Comparison of ENCODE assay signal across 8 cellular contexts in the genomic region with DNA sequence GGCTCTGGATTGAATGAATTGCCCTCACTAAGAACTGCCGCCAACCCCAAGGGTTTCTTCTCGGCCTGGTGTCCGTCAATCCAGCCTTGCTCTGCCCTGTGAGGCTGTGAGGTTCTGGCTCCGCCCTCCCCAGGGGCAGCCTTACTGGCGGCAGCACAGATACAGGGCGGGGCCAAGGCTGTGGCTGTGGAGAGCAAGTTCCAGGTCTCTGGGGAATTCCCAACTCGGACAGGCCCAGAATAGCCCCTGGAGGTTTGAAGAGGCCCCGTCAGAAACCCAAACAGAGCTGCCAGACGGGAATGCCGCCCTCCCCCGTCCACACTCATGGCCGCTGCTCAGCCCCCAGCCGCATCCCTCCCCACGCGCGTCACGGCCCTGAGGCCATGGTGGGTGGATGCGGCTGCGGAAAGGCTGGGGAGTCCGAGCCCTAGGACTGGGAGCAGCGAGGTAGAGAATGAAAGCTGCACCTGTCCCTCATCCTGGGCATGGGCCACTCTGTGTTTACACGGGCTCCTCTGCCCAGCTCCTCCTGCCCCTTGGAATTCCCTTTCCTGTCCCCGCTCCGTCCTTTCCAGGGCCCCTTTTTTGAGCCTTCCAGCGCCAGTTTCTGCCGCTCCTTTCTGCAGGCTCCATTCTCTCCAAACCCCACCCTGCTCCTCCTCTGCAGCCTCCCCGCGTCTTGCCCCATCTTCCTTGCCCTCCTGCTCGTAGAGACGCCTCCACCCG. TPM values are rescaled to one million over a fixed set of nuclear protein-coding genes. Genes with fewer than 3 reads are reported as not detected.
DNase-seq lines count a peak whose midpoint lies in the region; ATAC-seq, FAIRE-seq and TF ChIP-seq lines count a peak whose summit lies in the region.

No MANE protein-coding gene starts in this region.

- FAIRE-seq in pancreas (lab: Jason Lieb, UNC): peak; percentile 96

- no peak for TF ChIP-seq CTCF in ascending aorta (IDR thresholded peaks at IDR 0.05)
- no peak for TF ChIP-seq CTCF in left ventricle myocardium inferior (IDR thresholded peaks at IDR 0.05; ENCODE audit: borderline replicate concordance)
- TF ChIP-seq CTCF in pancreas (IDR thresholded peaks at IDR 0.05): no peak

- no peaks in the 10 kb centered on the region for H3K27me3 ChIP-seq in ascending aorta
- H3K27me3 ChIP-seq in left ventricle myocardium inferior (ENCODE audit: low read depth): no peaks in the 10 kb centered on the region
- H3K27me3 ChIP-seq in pancreas: no peaks in the 10 kb centered on the region

- H3K4me1 ChIP-seq in ascending aorta (peaks cover 18 to 54% of the 10 kb centered on the region in 2 donors), left ventricle myocardium inferior (peaks cover 86% of the 10 kb centered on the region), pancreas (peaks cover 0 to 20% (median 0%) of the 10 kb centered on the region in 3 donors)

- peak; percentile 28 for ATAC-seq in GM21528 (IDR thresholded peaks at IDR 0.05; ENCODE audit: low FRiP score, unreplicated experiment)
- peak; percentile 82 for ATAC-seq in SK-N-SH treated with all-trans-retinoic acid at 6 μM for 48 hours
- peak; percentile 70 to 78 (median 76) for ATAC-seq in pancreas
- no peak for ATAC-seq in GM18520 (IDR thresholded peaks at IDR 0.05; ENCODE audit: unreplicated experiment)

- H3K36me3 ChIP-seq in ascending aorta (peaks cover 14 to 19% of the 10 kb centered on the region in 2 donors), left ventricle myocardium inferior (peaks cover 24% of the 10 kb centered on the region), pancreas (no peaks in the 10 kb centered on the region)

- DNase-seq in CD1c-positive myeloid dendritic cell (ENCODE audit: extremely low spot score) (peak; percentile 89), NAMALWA (ENCODE audit: low spot score) (peak; percentile 83), ascending aorta (ENCODE audit: low spot score in 2 of 2) (peak; percentile 97 to 99), left ventricle myocardium inferior (peak; percentile 97), pancreas (peak; percentile 90 to 98 (median 97))

- peak overlapping the region; percentile 88 to 94 for H3K27ac ChIP-seq in ascending aorta
- peak overlapping the region; percentile 97 for H3K27ac ChIP-seq in left ventricle myocardium inferior (replicated peaks)
- H3K27ac ChIP-seq in pancreas: peak overlapping the region; percentile 62 to 87 (median 80)

- H3K9me3 ChIP-seq in ascending aorta: no peaks in the 10 kb centered on the region
- no peaks in the 10 kb centered on the region for H3K9me3 ChIP-seq in left ventricle myocardium inferior (replicated peaks)
- H3K9me3 ChIP-seq in pancreas: no peaks in the 10 kb centered on the region

- WGBS in pancreas, 2 donors: 0 to 1% methylated on average over 27 to 31 of the region's 31 CpGs

- H3K4me3 ChIP-seq in ascending aorta (peak overlapping the region; percentile 66 to 70), left ventricle myocardium inferior (peak overlapping the region; percentile 75), pancreas (peak overlapping the region; percentile 18 to 52 (median 36))

- intact Hi-C loops in ascending aorta (cut with DNase I) (loop anchor here (10.0 kb wide), 1 partner anchor 563 kb away; a partner anchor contains a TSS), left ventricle myocardium inferior (cut with micrococcal nuclease) (no loop called here), pancreas (cut with DNase I) (no loop called here)

TF ChIP-seq in SK-N-SH treated with all-trans-retinoic acid at 6 μM for 48 hours, 23 proteins besides CTCF, POLR2A, EP300 and RAD21:
- TF ChIP-seq ZNF70 (CRISPR knock-in tag; IDR thresholded peaks at IDR 0.05): no peak
- TF ChIP-seq ARNTL (CRISPR knock-in tag; IDR thresholded peaks at IDR 0.05; ENCODE audit: borderline replicate concordance, low read depth): no peak
- no peak for TF ChIP-seq OSR1 (CRISPR knock-in tag; IDR thresholded peaks at IDR 0.05)
- TF ChIP-seq, protein P1, sequence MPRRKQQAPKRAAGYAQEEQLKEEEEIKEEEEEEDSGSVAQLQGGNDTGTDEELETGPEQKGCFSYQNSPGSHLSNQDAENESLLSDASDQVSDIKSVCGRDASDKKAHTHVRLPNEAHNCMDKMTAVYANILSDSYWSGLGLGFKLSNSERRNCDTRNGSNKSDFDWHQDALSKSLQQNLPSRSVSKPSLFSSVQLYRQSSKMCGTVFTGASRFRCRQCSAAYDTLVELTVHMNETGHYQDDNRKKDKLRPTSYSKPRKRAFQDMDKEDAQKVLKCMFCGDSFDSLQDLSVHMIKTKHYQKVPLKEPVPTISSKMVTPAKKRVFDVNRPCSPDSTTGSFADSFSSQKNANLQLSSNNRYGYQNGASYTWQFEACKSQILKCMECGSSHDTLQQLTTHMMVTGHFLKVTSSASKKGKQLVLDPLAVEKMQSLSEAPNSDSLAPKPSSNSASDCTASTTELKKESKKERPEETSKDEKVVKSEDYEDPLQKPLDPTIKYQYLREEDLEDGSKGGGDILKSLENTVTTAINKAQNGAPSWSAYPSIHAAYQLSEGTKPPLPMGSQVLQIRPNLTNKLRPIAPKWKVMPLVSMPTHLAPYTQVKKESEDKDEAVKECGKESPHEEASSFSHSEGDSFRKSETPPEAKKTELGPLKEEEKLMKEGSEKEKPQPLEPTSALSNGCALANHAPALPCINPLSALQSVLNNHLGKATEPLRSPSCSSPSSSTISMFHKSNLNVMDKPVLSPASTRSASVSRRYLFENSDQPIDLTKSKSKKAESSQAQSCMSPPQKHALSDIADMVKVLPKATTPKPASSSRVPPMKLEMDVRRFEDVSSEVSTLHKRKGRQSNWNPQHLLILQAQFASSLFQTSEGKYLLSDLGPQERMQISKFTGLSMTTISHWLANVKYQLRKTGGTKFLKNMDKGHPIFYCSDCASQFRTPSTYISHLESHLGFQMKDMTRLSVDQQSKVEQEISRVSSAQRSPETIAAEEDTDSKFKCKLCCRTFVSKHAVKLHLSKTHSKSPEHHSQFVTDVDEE (CRISPR knock-in tag; IDR thresholded peaks at IDR 0.05): peak; percentile 39; the same call in 1 of the 2 replicates
- TF ChIP-seq TCF4 (CRISPR knock-in tag; IDR thresholded peaks at IDR 0.05; ENCODE audit: borderline replicate concordance): no peak

RNA-seq across cellular contexts. Expression of a gene that starts 0.7 kb away (rescaled TPM):
- total RNA-seq in ascending aorta (5.0 TPM), left ventricle myocardium inferior (2.1 TPM), pancreas (1 to 10 TPM in 1 of 6 donors, under 1 TPM in 5; 0.35 to 1.2 (median 0.45) TPM)
- 1 to 10 TPM; 2.6 to 3.2 TPM for polyA plus RNA-seq in pancreas

RNA-seq across cellular contexts. Expression of a gene that starts 4.6 kb away (rescaled TPM):
- total RNA-seq in ascending aorta (54.3 TPM), left ventricle myocardium inferior (12.9 TPM), pancreas (10 to 100 TPM in 3 of 6 donors, 1 to 10 TPM in 3; 8.1 to 14.5 (median 10.4) TPM)
- 10 to 100 TPM; 34.5 to 34.7 TPM for polyA plus RNA-seq in pancreas

RNA-seq across cellular contexts. Expression of a gene that starts 5.0 kb away (rescaled TPM):
- total RNA-seq in ascending aorta: 146 TPM
- 77.6 TPM for total RNA-seq in left ventricle myocardium inferior
- total RNA-seq in pancreas: 100 to 1,000 TPM in 1 of 6 donors, 10 to 100 TPM in 5; 84.8 to 122 (median 96.2) TPM
- 100 to 1,000 TPM in 1 of 2 donors, 10 to 100 TPM in 1; 94.1 to 107 TPM for polyA plus RNA-seq in pancreas

RNA-seq across cellular contexts. Expression of a gene that starts 8.9 kb away (rescaled TPM):
- total RNA-seq in ascending aorta (244 TPM), left ventricle myocardium inferior (38.6 TPM), pancreas (100 to 1,000 TPM in 2 of 6 donors, 10 to 100 TPM in 4; 58.8 to 123 (median 77.5) TPM)
- 100 to 1,000 TPM; 119 to 179 TPM for polyA plus RNA-seq in pancreas

RNA-seq across cellular contexts. Expression of a gene that starts 20.8 kb away (rescaled TPM):
- 28.6 TPM for total RNA-seq in ascending aorta
- total RNA-seq in left ventricle myocardium inferior: 46.9 TPM
- total RNA-seq in pancreas: 10 to 100 TPM in 4 of 6 donors, 1 to 10 TPM in 2; 7.7 to 17.4 (median 11.0) TPM
- 10 to 100 TPM; 43.1 to 51.2 TPM for polyA plus RNA-seq in pancreas
